8 cellular contexts compared by ENCODE assay signal in genomic region chr4:179867300-179867878, GRCh38.
DNase-seq lines count a peak whose midpoint lies in the region; ATAC-seq, FAIRE-seq and TF ChIP-seq lines count a peak whose summit lies in the region.

No MANE protein-coding gene starts in this region.

- TF ChIP-seq POLR2A in GM12892 (IDR thresholded peaks at IDR 0.05; ENCODE audit: low read depth, low read length) (no peak), NB4 (IDR thresholded peaks at IDR 0.05; ENCODE audit: extremely low read depth, insufficient read length) (no peak)

- POLR2A ChIA-PET in WTC11 (lab: Charles Lee), result no interaction called here

- H3K4me3 Mint-ChIP-seq in WTC11, result no peak overlapping the region

- CTCF ChIA-PET in WTC11 (lab: Charles Lee), result interaction anchor here (0.6 to 1.5 kb wide), 16 partner anchors 8 to 802 kb away, joined by 3 to 40 read pairs (median 3); no protein-coding TSS in a partner anchor

- H3K9me3 Mint-ChIP-seq in WTC11, result no peaks in the 10 kb centered on the region

- no peaks in the 10 kb centered on the region for H3K9me3 ChIP-seq in effector memory CD4-positive, alpha-beta T cell (ENCODE audit: control insufficient read depth, low read length)

- no peak for FAIRE-seq in GM12892 (lab: Jason Lieb, UNC)

- H3K36me3 Mint-ChIP-seq in WTC11, result no peaks in the 10 kb centered on the region

- peak; percentile 26 for TF ChIP-seq CTCF in AG09319 (IDR thresholded peaks at IDR 0.05; ENCODE audit: low read depth, low read length)
- peak; percentile 48 for TF ChIP-seq CTCF in NB4 (IDR thresholded peaks at IDR 0.05; ENCODE audit: low read depth, low read length)
- peak; percentile 75 for TF ChIP-seq CTCF in WTC11 (IDR thresholded peaks at IDR 0.05)

- ATAC-seq in HG02763 (IDR thresholded peaks at IDR 0.05; ENCODE audit: unreplicated experiment) (peak; percentile 93), WTC11 (peak; percentile 100)

- no peaks in the 10 kb centered on the region for H3K27me3 ChIP-seq in effector memory CD4-positive, alpha-beta T cell (replicated peaks; ENCODE audit: control insufficient read depth, insufficient read depth, low read length, poor library complexity, severe bottlenecking)

- H3K27ac ChIP-seq in effector memory CD4-positive, alpha-beta T cell (ENCODE audit: insufficient read depth, low read length, poor library complexity, severe bottlenecking), result no peak overlapping the region

- H3K4me1 ChIP-seq in effector memory CD4-positive, alpha-beta T cell (ENCODE audit: control insufficient read depth, insufficient read depth, low read length, poor library complexity, severe bottlenecking), result no peaks in the 10 kb centered on the region

- H3K4me3 ChIP-seq in NB4 (ENCODE audit: low read depth, low read length), result no peak overlapping the region
- no peak overlapping the region for H3K4me3 ChIP-seq in effector memory CD4-positive, alpha-beta T cell (ENCODE audit: insufficient read depth, low read depth, low read length, poor library complexity, severe bottlenecking)

- H3K27me3 Mint-ChIP-seq in WTC11 (ENCODE audit: low read depth), result no peaks in the 10 kb centered on the region

- DNase-seq in AG09319 (ENCODE audit: extremely low read depth, low read depth) (no peak), GM12892 (ENCODE audit: insufficient read length) (peak; percentile 0), NB4 (ENCODE audit: low read depth) (peak; percentile 47), WTC11 (ENCODE audit: low spot score) (peak; percentile 89), globus pallidus (ENCODE audit: low spot score) (peak; percentile 51)
- peak; percentile 1 to 4 (median 3) for DNase-seq in stimulated activated CD4-positive, alpha-beta T cell treated with anti-CD3 and anti-CD28 coated beads, TNF-alpha, amount 100 ng/mL, for 48 hours (ENCODE audit: low read depth in 3 of 3)
- DNase-seq in effector memory CD4-positive, alpha-beta T cell, result no peak

- no peaks in the 10 kb centered on the region for H3K36me3 ChIP-seq in effector memory CD4-positive, alpha-beta T cell (ENCODE audit: control insufficient read depth, insufficient read depth, low read length)

- H3K27ac Mint-ChIP-seq in WTC11, result no peak overlapping the region

- H3K4me1 Mint-ChIP-seq in WTC11, result no peaks in the 10 kb centered on the region

TF ChIP-seq in WTC11, 78 proteins besides CTCF, POLR2A, EP300 and RAD21:
- TF ChIP-seq ZSCAN18 (CRISPR knock-in tag; IDR thresholded peaks at IDR 0.05) (peak; percentile 74; the same call in 1 of the 2 replicates), E2F4 (CRISPR knock-in tag; IDR thresholded peaks at IDR 0.05; ENCODE audit: borderline replicate concordance, low read depth) (no peak)

Comparison
In these comparisons a context has a peak if more than half of its experiments do, and no peak if none do; other contexts are left out.
1. DNase-seq: peak in GM12892 (single experiment), NB4 (single experiment), WTC11 (single experiment), globus pallidus (single experiment) and stimulated activated CD4-positive, alpha-beta T cell treated with anti-CD3 and anti-CD28 coated beads, TNF-alpha, amount 100 ng/mL, for 48 hours (3 of 3); none in AG09319 (single experiment) and effector memory CD4-positive, alpha-beta T cell (0 of 3).
2. Peak in every context shown above with its lines, with median percentiles within 50 percentile points of each other: CTCF ChIP-seq.